Comparison of ENCODE assay signal across 8 cellular contexts in the genomic region with DNA sequence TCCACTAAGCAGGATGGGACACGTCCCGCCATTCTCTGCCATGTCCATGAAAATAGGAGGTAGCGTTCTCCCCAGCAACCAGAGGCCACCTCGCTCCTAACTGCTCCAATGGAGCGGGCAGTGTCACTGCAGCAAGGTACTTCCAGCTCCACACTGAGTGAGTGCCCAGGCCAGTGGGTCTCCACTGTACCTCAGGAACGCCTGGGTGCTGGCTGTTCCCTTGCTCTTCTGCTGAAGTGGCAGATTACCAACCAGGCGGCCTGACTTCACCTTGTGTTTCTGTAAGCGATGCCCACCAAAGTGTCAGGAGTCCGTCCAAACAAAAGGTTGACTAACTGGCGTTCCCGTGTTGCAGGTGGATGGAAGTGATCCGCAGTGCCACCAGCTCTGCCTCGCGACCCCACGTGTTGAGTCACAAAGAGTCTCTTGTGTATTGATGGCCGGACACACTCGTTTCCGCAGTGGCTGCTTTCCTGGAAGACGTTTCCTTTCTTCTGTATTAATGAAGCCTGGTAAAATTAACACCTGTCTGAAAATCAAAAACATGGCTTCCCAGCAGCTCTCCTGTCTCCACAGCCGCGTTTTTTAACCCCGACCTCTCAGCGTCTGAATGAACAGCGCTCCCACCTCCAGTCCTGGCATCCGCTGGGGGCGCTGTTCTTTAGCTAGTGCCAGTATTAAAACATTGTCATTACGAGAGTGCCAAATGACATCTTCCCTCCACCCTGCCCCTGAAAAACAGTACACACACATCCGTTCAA.
DNase-seq lines count a peak whose midpoint lies in the region; ATAC-seq and TF ChIP-seq lines count a peak whose summit lies in the region.

No MANE protein-coding gene starts in this region.

- H3K27me3 Mint-ChIP-seq in HFFc6 (ENCODE audit: insufficient read depth) (peaks cover 32% of the 10 kb centered on the region), immature natural killer cell (ENCODE audit: low read depth in 3 of 3) (peaks cover 0 to 10% (median 0%) of the 10 kb centered on the region in 3 donors)
- H3K27me3 Mint-ChIP-seq in activated CD4-positive, alpha-beta memory T cell treated with anti-CD3 and anti-CD28 coated beads for 36 hours: no peaks in the 10 kb centered on the region

- no peaks in the 10 kb centered on the region for H3K9me3 Mint-ChIP-seq in HFFc6
- H3K9me3 Mint-ChIP-seq in activated CD4-positive, alpha-beta memory T cell treated with anti-CD3 and anti-CD28 coated beads for 36 hours: no peaks in the 10 kb centered on the region
- no peaks in the 10 kb centered on the region for H3K9me3 Mint-ChIP-seq in immature natural killer cell

- intact Hi-C loops in activated CD4-positive, alpha-beta memory T cell treated with anti-CD3 and anti-CD28 coated beads for 36 hours (cut with micrococcal nuclease): loop anchor here (5.0 to 10.0 kb wide), 2 partner anchors 34 to 593 kb away; no protein-coding TSS in a partner anchor
- intact Hi-C loops in left cardiac atrium (cut with DNase I) (loop anchor here in 1 of 2 donors (5.0 to 10.0 kb wide), 2 partner anchors 137 to 209 kb away; no protein-coding TSS in a partner anchor), testis (cut with DNase I; ENCODE audit: low total_unique reads) (no loop called here)

- H3K36me3 Mint-ChIP-seq in HFFc6 (ENCODE audit: low read depth) (peaks cover 43% of the 10 kb centered on the region), immature natural killer cell (peaks cover 11 to 26% (median 23%) of the 10 kb centered on the region in 3 donors)
- peaks cover 18% of the 10 kb centered on the region for H3K36me3 Mint-ChIP-seq in activated CD4-positive, alpha-beta memory T cell treated with anti-CD3 and anti-CD28 coated beads for 36 hours

- H3K27ac Mint-ChIP-seq in HFFc6: no peak overlapping the region; the same call in 1 of the 2 replicates
- H3K27ac Mint-ChIP-seq in activated CD4-positive, alpha-beta memory T cell treated with anti-CD3 and anti-CD28 coated beads for 36 hours: peak overlapping the region; percentile 46
- no peak overlapping the region for H3K27ac Mint-ChIP-seq in immature natural killer cell

- no peak overlapping the region for H3K27ac ChIP-seq in C4-2B
- no peak overlapping the region for H3K27ac ChIP-seq in testis

- H3K27me3 ChIP-seq in testis: no peaks in the 10 kb centered on the region

- TF ChIP-seq POLR2A in testis (IDR thresholded peaks at IDR 0.05): no peak

- peaks cover 17% of the 10 kb centered on the region for H3K4me1 ChIP-seq in testis

- POLR2A ChIA-PET in activated CD4-positive, alpha-beta memory T cell treated with anti-CD3 and anti-CD28 coated beads for 36 hours (lab: Charles Lee): interaction anchor here (1.0 kb wide), 1 partner anchor 129 kb away, joined by 4 read pairs; no protein-coding TSS in a partner anchor

- H3K4me3 ChIP-seq in testis: no peak overlapping the region

- H3K4me1 Mint-ChIP-seq in HFFc6 (ENCODE audit: low read depth) (peaks cover 55% of the 10 kb centered on the region), immature natural killer cell (peaks cover 13 to 21% of the 10 kb centered on the region in 2 donors)
- H3K4me1 Mint-ChIP-seq in activated CD4-positive, alpha-beta memory T cell treated with anti-CD3 and anti-CD28 coated beads for 36 hours (ENCODE audit: low read depth): peaks cover 36% of the 10 kb centered on the region

- no peak for DNase-seq in HFFc6
- peak; percentile 60 for DNase-seq in activated CD4-positive, alpha-beta memory T cell treated with anti-CD3 and anti-CD28 coated beads for 36 hours
- DNase-seq in left cardiac atrium: peak; percentile 64
- peak; percentile 73 for DNase-seq in testis
- no peak for DNase-seq in immature natural killer cell
- no peak for DNase-seq in activated T-cell treated with anti-CD3 and anti-CD28 coated beads for 4 hours
- no peak for DNase-seq in GDM1 (lab: John Stamatoyannopoulos, UW)

- no peaks in the 10 kb centered on the region for H3K9me3 ChIP-seq in testis

- no peaks in the 10 kb centered on the region for H3K36me3 ChIP-seq in testis (ENCODE audit: low read depth, missing control alignments)

- no peak overlapping the region; the same call in 1 of the 2 replicates for H3K4me3 Mint-ChIP-seq in HFFc6
- no peak overlapping the region for H3K4me3 Mint-ChIP-seq in activated CD4-positive, alpha-beta memory T cell treated with anti-CD3 and anti-CD28 coated beads for 36 hours
- H3K4me3 Mint-ChIP-seq in immature natural killer cell: no peak overlapping the region

- ATAC-seq in left cardiac atrium: no peak

- CTCF ChIA-PET in activated CD4-positive, alpha-beta memory T cell treated with anti-CD3 and anti-CD28 coated beads for 36 hours (lab: Charles Lee): interaction anchor here (0.8 to 6.1 kb wide), 5 partner anchors 9 to 592 kb away, joined by 3 to 155 read pairs (median 4); no protein-coding TSS in a partner anchor

- 73 to 88% methylated on average over 28 of the region's 28 CpGs for WGBS in testis, 2 donors

- TF ChIP-seq CTCF in C4-2B (conservative IDR thresholded peaks at IDR 0.05): peak; percentile 85
- TF ChIP-seq CTCF in HFFc6 (IDR thresholded peaks at IDR 0.05): peak; percentile 73
- peak; percentile 27 to 47 (median 41) for TF ChIP-seq CTCF in testis (IDR thresholded peaks at IDR 0.05)

Comparison
In these comparisons a context has a peak if more than half of its experiments do, and no peak if none do; other contexts are left out.
1. DNase-seq: peak in activated CD4-positive, alpha-beta memory T cell treated with anti-CD3 and anti-CD28 coated beads for 36 hours (single experiment), left cardiac atrium (single experiment) and testis (single experiment); none in HFFc6 (single experiment), immature natural killer cell (0 of 3), activated T-cell treated with anti-CD3 and anti-CD28 coated beads for 4 hours (single experiment) and GDM1 (single experiment).
2. Peak in every context shown above with its lines, with median percentiles within 50 percentile points of each other: CTCF ChIP-seq.